In the genomic region with DNA sequence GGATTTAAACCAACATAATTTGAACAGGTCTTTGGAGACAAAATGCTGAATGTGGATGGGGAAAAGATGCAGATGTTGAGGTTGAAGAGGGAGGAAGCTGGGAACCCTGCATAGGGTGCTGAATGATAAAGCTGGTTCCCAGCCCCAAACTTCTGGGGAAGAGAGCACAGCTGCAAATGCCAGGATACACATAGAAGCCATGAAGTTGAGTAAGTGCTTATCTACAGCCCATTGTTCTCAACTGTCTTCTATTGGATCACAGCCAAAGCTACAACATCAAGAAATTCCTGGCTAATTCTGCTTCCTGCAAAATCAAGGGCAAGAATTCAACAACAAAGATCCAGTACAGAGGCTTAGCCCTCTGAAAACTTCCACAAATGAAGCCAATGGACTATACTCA, we compare ENCODE assay signal across 6 cellular contexts.
A peak's percentile ranks its signal among the peaks of the same experiment; 100 is the strongest.
DNase-seq lines count a peak whose midpoint lies in the region; ATAC-seq, FAIRE-seq and TF ChIP-seq lines count a peak whose summit lies in the region.
"Not testable (repeated sequence)": the region's sequence is repeated elsewhere in the genome, so short reads cannot be mapped to it uniquely, and the experiment has no call there.

No MANE protein-coding gene starts in this region.

- not testable (repeated sequence) for H3K36me3 ChIP-seq in astrocyte (ENCODE audit: insufficient read depth, low read length)

- H3K79me2 ChIP-seq in astrocyte (ENCODE audit: insufficient read depth, low read length): not testable (repeated sequence)

- TF ChIP-seq CTCF in astrocyte (IDR thresholded peaks at IDR 0.05; ENCODE audit: insufficient read depth, low read depth, low read length); cardiac fibroblast (IDR thresholded peaks at IDR 0.05; ENCODE audit: low read depth, low read length); fibroblast of pulmonary artery (IDR thresholded peaks at IDR 0.05; ENCODE audit: low read length, missing control alignments): not testable (repeated sequence)

- H3K4me1 ChIP-seq in astrocyte (ENCODE audit: insufficient read depth, low read length); right cardiac atrium (ENCODE audit: control insufficient read depth, insufficient read depth, low read length): not testable (repeated sequence)

- not testable (repeated sequence) for H3K9ac ChIP-seq in astrocyte (ENCODE audit: low read length)

- H4K20me1 ChIP-seq in astrocyte (ENCODE audit: insufficient read depth, low read length): not testable (repeated sequence)

- not testable (repeated sequence) for H3K27ac Mint-ChIP-seq in astrocyte (ENCODE audit: unreplicated experiment)

- not testable (repeated sequence) for H3K27ac ChIP-seq in astrocyte (ENCODE audit: low read depth, low read length); right cardiac atrium (ENCODE audit: low read length)

- not testable (repeated sequence) for H3K9me3 ChIP-seq in astrocyte (ENCODE audit: insufficient read depth, low read depth, low read length); right cardiac atrium (ENCODE audit: control insufficient read depth, low read length)

- not testable (repeated sequence) for H3K27me3 ChIP-seq in astrocyte (ENCODE audit: insufficient read depth, low read length); right cardiac atrium (ENCODE audit: control insufficient read depth, insufficient read depth)

- intact Hi-C loops in right cardiac atrium (cut with DNase I): not testable (repeated sequence)

- not testable (repeated sequence) for H3K4me3 Mint-ChIP-seq in astrocyte (ENCODE audit: unreplicated experiment)

- not testable (repeated sequence) for H3K4me3 ChIP-seq in astrocyte (ENCODE audit: insufficient read depth, low read depth, low read length); cardiac fibroblast (replicated peaks in 1 of 2; ENCODE audit: low read depth in 2 of 2, low read length in 2 of 2); fibroblast of pulmonary artery (replicated peaks; ENCODE audit: low read depth, low read length); right cardiac atrium (ENCODE audit: low read length)

- peak; percentile 23 for FAIRE-seq in astrocyte (lab: Jason Lieb, UNC)

- H3K36me3 Mint-ChIP-seq in astrocyte (ENCODE audit: low read depth, unreplicated experiment): not testable (repeated sequence)

- not testable (repeated sequence) for H2AFZ ChIP-seq in astrocyte (ENCODE audit: low read depth, low read length)

- not testable (repeated sequence) for H3K4me1 Mint-ChIP-seq in astrocyte (ENCODE audit: low read depth, unreplicated experiment)

- H3K4me2 ChIP-seq in astrocyte (ENCODE audit: low read length): not testable (repeated sequence)

- ATAC-seq in right cardiac atrium: peak; percentile 33 to 80

- not testable (repeated sequence) for H3K27me3 Mint-ChIP-seq in astrocyte (ENCODE audit: low read depth, unreplicated experiment)

- DNase-seq in COLO829 (ENCODE audit: low spot score): peak; percentile 42
- peak; percentile 20 for DNase-seq in LHCN-M2 (ENCODE audit: low read depth)
- DNase-seq in astrocyte (ENCODE audit: low read depth); right cardiac atrium: not testable (repeated sequence)
- peak; percentile 0 to 13 for DNase-seq in cardiac fibroblast (ENCODE audit: low read depth in 2 of 2)
- DNase-seq in fibroblast of pulmonary artery (ENCODE audit: low read depth): peak; percentile 16

- H3K9me3 Mint-ChIP-seq in astrocyte (ENCODE audit: unreplicated experiment): not testable (repeated sequence)
